Comparison of ENCODE assay signal across 1 cellular context in the genomic region with DNA sequence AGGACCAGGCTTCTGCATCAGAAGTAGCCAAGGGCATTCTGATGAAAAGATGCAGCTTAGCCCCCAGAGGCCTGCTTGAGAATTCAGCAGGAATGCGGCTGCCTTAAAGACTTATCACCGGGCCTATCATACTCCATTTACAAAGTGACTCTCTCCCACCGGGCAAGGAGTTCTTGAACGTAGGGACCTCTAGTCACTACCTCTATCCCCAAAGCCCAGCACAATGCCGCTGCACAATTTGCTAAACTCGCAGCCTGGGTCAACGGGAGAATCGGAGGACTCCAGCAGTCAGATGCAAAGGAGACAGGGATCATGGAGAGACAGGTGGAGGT.
TF ChIP-seq lines count a peak whose summit lies in the region.

No MANE protein-coding gene starts in this region.

TF ChIP-seq in endothelial cell of umbilical vein, 7 proteins besides CTCF, POLR2A, EP300 and RAD21:
- TF ChIP-seq MYC (IDR thresholded peaks at IDR 0.05; ENCODE audit: low read depth, low read length) (no peak), JUN (IDR thresholded peaks at IDR 0.05; ENCODE audit: borderline replicate concordance, insufficient read depth, insufficient read length, low read depth) (no peak), GATA2 (IDR thresholded peaks at IDR 0.05; ENCODE audit: insufficient read depth, insufficient read length, low read depth, low read length) (no peak), POLR2AphosphoS5 (IDR thresholded peaks at IDR 0.05; ENCODE audit: insufficient read depth, low read depth, low read length) (no peak), EZH2 (IDR thresholded peaks at IDR 0.05; ENCODE audit: borderline replicate concordance, low read depth, low read length, severe bottlenecking) (no peak), FOS (IDR thresholded peaks at IDR 0.05; ENCODE audit: borderline replicate concordance, insufficient read depth, low read length) (no peak)
- TF ChIP-seq, protein P1, sequence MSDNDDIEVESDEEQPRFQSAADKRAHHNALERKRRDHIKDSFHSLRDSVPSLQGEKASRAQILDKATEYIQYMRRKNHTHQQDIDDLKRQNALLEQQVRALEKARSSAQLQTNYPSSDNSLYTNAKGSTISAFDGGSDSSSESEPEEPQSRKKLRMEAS (IDR thresholded peaks at IDR 0.05; ENCODE audit: insufficient read depth, insufficient read length) = no peak
